Comparison of ENCODE assay signal across 1 cellular context in genomic region chr9:129321511-129322021, GRCh38.
TF ChIP-seq lines count a peak whose summit lies in the region.

No MANE protein-coding gene starts in this region.

TF ChIP-seq in GM23338, 12 proteins besides CTCF, POLR2A, EP300 and RAD21 (continued from another document):
- TF ChIP-seq, protein P1, sequence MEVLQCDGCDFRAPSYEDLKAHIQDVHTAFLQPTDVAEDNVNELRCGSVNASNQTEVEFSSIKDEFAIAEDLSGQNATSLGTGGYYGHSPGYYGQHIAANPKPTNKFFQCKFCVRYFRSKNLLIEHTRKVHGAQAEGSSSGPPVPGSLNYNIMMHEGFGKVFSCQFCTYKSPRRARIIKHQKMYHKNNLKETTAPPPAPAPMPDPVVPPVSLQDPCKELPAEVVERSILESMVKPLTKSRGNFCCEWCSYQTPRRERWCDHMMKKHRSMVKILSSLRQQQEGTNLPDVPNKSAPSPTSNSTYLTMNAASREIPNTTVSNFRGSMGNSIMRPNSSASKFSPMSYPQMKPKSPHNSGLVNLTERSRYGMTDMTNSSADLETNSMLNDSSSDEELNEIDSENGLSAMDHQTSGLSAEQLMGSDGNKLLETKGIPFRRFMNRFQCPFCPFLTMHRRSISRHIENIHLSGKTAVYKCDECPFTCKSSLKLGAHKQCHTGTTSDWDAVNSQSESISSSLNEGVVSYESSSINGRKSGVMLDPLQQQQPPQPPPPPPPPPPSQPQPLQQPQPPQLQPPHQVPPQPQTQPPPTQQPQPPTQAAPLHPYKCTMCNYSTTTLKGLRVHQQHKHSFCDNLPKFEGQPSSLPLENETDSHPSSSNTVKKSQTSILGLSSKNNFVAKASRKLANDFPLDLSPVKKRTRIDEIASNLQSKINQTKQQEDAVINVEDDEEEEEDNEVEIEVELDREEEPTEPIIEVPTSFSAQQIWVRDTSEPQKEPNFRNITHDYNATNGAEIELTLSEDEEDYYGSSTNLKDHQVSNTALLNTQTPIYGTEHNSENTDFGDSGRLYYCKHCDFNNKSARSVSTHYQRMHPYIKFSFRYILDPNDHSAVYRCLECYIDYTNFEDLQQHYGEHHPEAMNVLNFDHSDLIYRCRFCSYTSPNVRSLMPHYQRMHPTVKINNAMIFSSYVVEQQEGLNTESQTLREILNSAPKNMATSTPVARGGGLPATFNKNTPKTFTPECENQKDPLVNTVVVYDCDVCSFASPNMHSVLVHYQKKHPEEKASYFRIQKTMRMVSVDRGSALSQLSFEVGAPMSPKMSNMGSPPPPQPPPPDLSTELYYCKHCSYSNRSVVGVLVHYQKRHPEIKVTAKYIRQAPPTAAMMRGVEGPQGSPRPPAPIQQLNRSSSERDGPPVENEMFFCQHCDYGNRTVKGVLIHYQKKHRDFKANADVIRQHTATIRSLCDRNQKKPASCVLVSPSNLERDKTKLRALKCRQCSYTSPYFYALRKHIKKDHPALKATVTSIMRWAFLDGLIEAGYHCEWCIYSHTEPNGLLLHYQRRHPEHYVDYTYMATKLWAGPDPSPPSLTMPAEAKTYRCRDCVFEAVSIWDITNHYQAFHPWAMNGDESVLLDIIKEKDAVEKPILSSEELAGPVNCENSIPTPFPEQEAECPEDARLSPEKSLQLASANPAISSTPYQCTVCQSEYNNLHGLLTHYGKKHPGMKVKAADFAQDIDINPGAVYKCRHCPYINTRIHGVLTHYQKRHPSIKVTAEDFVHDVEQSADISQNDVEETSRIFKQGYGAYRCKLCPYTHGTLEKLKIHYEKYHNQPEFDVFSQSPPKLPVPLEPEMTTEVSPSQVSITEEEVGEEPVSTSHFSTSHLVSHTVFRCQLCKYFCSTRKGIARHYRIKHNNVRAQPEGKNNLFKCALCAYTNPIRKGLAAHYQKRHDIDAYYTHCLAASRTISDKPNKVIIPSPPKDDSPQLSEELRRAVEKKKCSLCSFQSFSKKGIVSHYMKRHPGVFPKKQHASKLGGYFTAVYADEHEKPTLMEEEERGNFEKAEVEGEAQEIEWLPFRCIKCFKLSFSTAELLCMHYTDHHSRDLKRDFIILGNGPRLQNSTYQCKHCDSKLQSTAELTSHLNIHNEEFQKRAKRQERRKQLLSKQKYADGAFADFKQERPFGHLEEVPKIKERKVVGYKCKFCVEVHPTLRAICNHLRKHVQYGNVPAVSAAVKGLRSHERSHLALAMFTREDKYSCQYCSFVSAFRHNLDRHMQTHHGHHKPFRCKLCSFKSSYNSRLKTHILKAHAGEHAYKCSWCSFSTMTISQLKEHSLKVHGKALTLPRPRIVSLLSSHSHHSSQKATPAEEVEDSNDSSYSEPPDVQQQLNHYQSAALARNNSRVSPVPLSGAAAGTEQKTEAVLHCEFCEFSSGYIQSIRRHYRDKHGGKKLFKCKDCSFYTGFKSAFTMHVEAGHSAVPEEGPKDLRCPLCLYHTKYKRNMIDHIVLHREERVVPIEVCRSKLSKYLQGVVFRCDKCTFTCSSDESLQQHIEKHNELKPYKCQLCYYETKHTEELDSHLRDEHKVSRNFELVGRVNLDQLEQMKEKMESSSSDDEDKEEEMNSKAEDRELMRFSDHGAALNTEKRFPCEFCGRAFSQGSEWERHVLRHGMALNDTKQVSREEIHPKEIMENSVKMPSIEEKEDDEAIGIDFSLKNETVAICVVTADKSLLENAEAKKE (CRISPR knock-in tag; IDR thresholded peaks at IDR 0.05), result no peak
- TF ChIP-seq EZH2phosphoT487 (IDR thresholded peaks at IDR 0.05; ENCODE audit: unreplicated experiment) (no peak), STAT1 (IDR thresholded peaks at IDR 0.05; ENCODE audit: unreplicated experiment) (no peak)
